26 cellular contexts compared by ENCODE assay signal in genomic region chr11:57883630-57884029, GRCh38.
DNase-seq lines count a peak whose midpoint lies in the region; ATAC-seq, FAIRE-seq and TF ChIP-seq lines count a peak whose summit lies in the region.
"Had no signal": no experiment of that assay in that cellular context is flagged by ENCODE, and none has a peak within 500 bp of the region (broad histone marks: within the 10 kb centered on the region; RNA-seq: fewer than 3 reads in every experiment).

No MANE protein-coding gene starts in this region.

- no peak overlapping the region for H2AFZ ChIP-seq in HepG2 (ENCODE audit: low read length)

- no peak for TF ChIP-seq POLR2A in HepG2 (IDR thresholded peaks at IDR 0.05; ENCODE audit: insufficient read depth in 1 of 2, low read depth in 2 of 2, low read length in 2 of 2)
- TF ChIP-seq POLR2A in right lobe of liver (IDR thresholded peaks at IDR 0.05): no peak

- H3K27ac ChIP-seq in HepG2 (ENCODE audit: extremely low read length, insufficient read depth, low read length) (no peak overlapping the region), right lobe of liver (no peak overlapping the region)
- H3K27ac ChIP-seq: 22Rv1, BLaER1 had no signal

- WGBS in HepG2 (ENCODE audit: low lambda C conversion rate): 0% methylated on average over 1 of the region's 1 CpG
- WGBS in right lobe of liver (ENCODE audit: insufficient coverage, low coverage, low lambda C conversion rate, missing lambda C conversion rate): 75% methylated on average over 1 of the region's 1 CpG

- H3K4me1 ChIP-seq in HepG2 (ENCODE audit: insufficient read depth, low read length) (no peaks in the 10 kb centered on the region), right lobe of liver (no peaks in the 10 kb centered on the region)
- H3K4me1 ChIP-seq: BE2C, BLaER1 had no signal

- no peak for TF ChIP-seq EP300 in HepG2 (IDR thresholded peaks at IDR 0.05; ENCODE audit: low read depth in 2 of 2, low read length in 2 of 2)
- TF ChIP-seq EP300 in HepG2 (CRISPR knock-in tag; IDR thresholded peaks at IDR 0.05; ENCODE audit: borderline replicate concordance): no peak

- no peak for TF ChIP-seq CTCF in HepG2 (CRISPR knock-in tag; IDR thresholded peaks at IDR 0.05)
- no peak for TF ChIP-seq CTCF in right lobe of liver (IDR thresholded peaks at IDR 0.05)

- ATAC-seq in HepG2: no peak
- ATAC-seq in right lobe of liver: no peak
- ATAC-seq in HG03565 (IDR thresholded peaks at IDR 0.05; ENCODE audit: unreplicated experiment): no peak
- no peak for ATAC-seq in GM19023 (IDR thresholded peaks at IDR 0.05; ENCODE audit: unreplicated experiment)
- ATAC-seq: GM12878 had no signal

- H3K9me3 ChIP-seq in HepG2 (ENCODE audit: low read length): no peaks in the 10 kb centered on the region
- H3K9me3 ChIP-seq in right lobe of liver: no peaks in the 10 kb centered on the region
- H3K9me3 ChIP-seq: BE2C, BLaER1 had no signal

- H3K27me3 ChIP-seq in HepG2 (ENCODE audit: control insufficient read depth in 1 of 2, insufficient read depth in 2 of 2, low read length in 2 of 2): no peaks in the 10 kb centered on the region
- no peaks in the 10 kb centered on the region for H3K27me3 ChIP-seq in right lobe of liver
- H3K27me3 ChIP-seq: BE2C, BLaER1 had no signal

- CTCF ChIA-PET in HepG2 (lab: Yijun Ruan, JAX; ENCODE audit: low intra/inter-chr PET ratio, low total read pairs): no interaction called here

- no peak overlapping the region for H3K4me2 ChIP-seq in HepG2 (ENCODE audit: low read depth, low read length)
- H3K4me2 ChIP-seq: BLaER1 had no signal

- H4K20me1 ChIP-seq in HepG2 (ENCODE audit: insufficient read depth, low read length): no peaks in the 10 kb centered on the region
- H4K20me1 ChIP-seq: BLaER1 had no signal

- POLR2A ChIA-PET in HepG2 (lab: Yijun Ruan, JAX): no interaction called here

- no peaks in the 10 kb centered on the region for H3K79me2 ChIP-seq in HepG2 (ENCODE audit: insufficient read depth, low read length)

- no peak overlapping the region for H3K9ac ChIP-seq in HepG2 (ENCODE audit: insufficient read depth, low read depth, low read length)
- H3K9ac ChIP-seq: BLaER1 had no signal

- no peak for TF ChIP-seq RAD21 in HepG2 (CRISPR knock-in tag; IDR thresholded peaks at IDR 0.05)

- in situ Hi-C loops in HepG2 (cut with HindIII; ENCODE audit: extremely low pct_ligation_motif_present, low pct_unique_long_range_greater_than_20kb): no loop called here

- no peak overlapping the region for H3K4me3 ChIP-seq in HepG2 (replicated peaks in 1 of 3; ENCODE audit: insufficient read depth in 1 of 3, low read depth in 2 of 3, low read length in 3 of 3)
- H3K4me3 ChIP-seq in right lobe of liver: no peak overlapping the region
- H3K4me3 ChIP-seq: BLaER1, GM12878 had no signal

- no peak for FAIRE-seq in HepG2 (lab: Jason Lieb, UNC)
- FAIRE-seq: GM12878, GM12892, GM18507 had no signal

- BruUV-seq in HepG2 (replicated peaks; lab: Mats Ljungman, UMichigan): no TSS peak

- H3K36me3 ChIP-seq in HepG2 (replicated peaks in 1 of 2; ENCODE audit: control insufficient read depth in 1 of 2, insufficient read depth in 2 of 2, low read length in 2 of 2): no peaks in the 10 kb centered on the region
- H3K36me3 ChIP-seq in right lobe of liver: no peaks in the 10 kb centered on the region
- H3K36me3 ChIP-seq: BE2C, BLaER1 had no signal

- intact Hi-C loops in HepG2 (cut with micrococcal nuclease; ENCODE audit: unreplicated experiment) (no loop called here), right lobe of liver (cut with DNase I) (no loop called here)

- DNase-seq in HepG2 (ENCODE audit: low spot score) (no peak), right lobe of liver (no peak), NCI-H1048 (lab: John Stamatoyannopoulos, UW) (peak; percentile 47), NCI-H526 treated with DMSO at 0.1 percent for 48 hours (lab: John Stamatoyannopoulos, UW) (peak; percentile 81), GM19238 (ENCODE audit: insufficient read length, low spot score) (no peak)
- DNase-seq: ACHN; BE2C; C1 segment of cervical spinal cord; CD4-positive, alpha-beta memory T cell; CD4-positive, CD25-positive, alpha-beta regulatory T cell; CD8-positive, alpha-beta memory T cell; COR-L47; DMS 273 treated with DMSO at 0.1 percent for 48 hours; DMS153; DMS53; DMS79; DND-41; EL; GDM1 had no signal

TF ChIP-seq in HepG2, 621 proteins besides CTCF, POLR2A, EP300 and RAD21:
- TF ChIP-seq ZNF44 (CRISPR knock-in tag; IDR thresholded peaks at IDR 0.05) (no peak), MAFF (IDR thresholded peaks at IDR 0.05; ENCODE audit: low read depth, low read length) (peak; percentile 62), JARID2 (CRISPR knock-in tag; IDR thresholded peaks at IDR 0.05; ENCODE audit: insufficient replicate concordance) (no peak), XBP1 (CRISPR knock-in tag; IDR thresholded peaks at IDR 0.05) (no peak), ZBTB21 (CRISPR knock-in tag; IDR thresholded peaks at IDR 0.05) (no peak), SETDB1 (CRISPR knock-in tag; IDR thresholded peaks at IDR 0.05; ENCODE audit: borderline replicate concordance) (no peak), NBN (conservative IDR thresholded peaks at IDR 0.05) (no peak), FOXO4 (CRISPR knock-in tag; conservative IDR thresholded peaks at IDR 0.05) (no peak), ZNF776 (CRISPR knock-in tag; IDR thresholded peaks at IDR 0.05) (no peak), MED13 (CRISPR knock-in tag; IDR thresholded peaks at IDR 0.05) (no peak), ZNF704 (CRISPR knock-in tag; IDR thresholded peaks at IDR 0.05; ENCODE audit: borderline replicate concordance) (no peak), MAFK (conservative IDR thresholded peaks at IDR 0.05 in 1 of 2, IDR thresholded peaks at IDR 0.05 in 1 of 2; ENCODE audit: low read length in 2 of 2) (peak; percentile 69 to 79; a peak in 3 of 4 replicates)
TF ChIP-seq in HepG2: peak in this region for 2.

Comparison
In these comparisons a context has a peak if more than half of its experiments do, and no peak if none do; other contexts are left out.
1. DNase-seq: peak in NCI-H1048 (single experiment) and NCI-H526 treated with DMSO at 0.1 percent for 48 hours (single experiment); none in HepG2 (single experiment), right lobe of liver (0 of 3) and GM19238 (single experiment).